In genomic region chr17:81739593-81739992, GRCh38 we compare ENCODE assay signal across 4 cellular contexts. TPM values are rescaled to one million over a fixed set of nuclear protein-coding genes. Genes with fewer than 3 reads are reported as not detected.
DNase-seq lines count a peak whose midpoint lies in the region; ATAC-seq, FAIRE-seq and TF ChIP-seq lines count a peak whose summit lies in the region.
"Not testable (repeated sequence)": the region's sequence is repeated elsewhere in the genome, so short reads cannot be mapped to it uniquely, and the experiment has no call there.

No MANE protein-coding gene starts in this region.

- not testable (repeated sequence) for DNase-seq in RWPE1 (ENCODE audit: low spot score); K562 (ENCODE audit: extremely low read depth in 1 of 4, low spot score in 3 of 4); mesothelial cell of epicardium (ENCODE audit: low spot score in 2 of 2, unreplicated experiment in 2 of 2); neural progenitor cell (ENCODE audit: low spot score)

- H3K36me3 Mint-ChIP-seq in mesothelial cell of epicardium, neural progenitor cell: not testable (repeated sequence)

- H3K36me3 ChIP-seq in K562 (ENCODE audit: control insufficient read depth, insufficient read depth, low read length); neural progenitor cell: not testable (repeated sequence)

- not testable (repeated sequence) for FAIRE-seq in K562 (lab: Jason Lieb, UNC)

- peak overlapping the region; percentile 46 for H3K27ac ChIP-seq in RWPE1
- not testable (repeated sequence) for H3K27ac ChIP-seq in K562 (ENCODE audit: extremely low read depth, low read depth, low read length); neural progenitor cell

- H2AFZ ChIP-seq in K562 (ENCODE audit: low read depth, low read length); neural progenitor cell (replicated peaks): not testable (repeated sequence)

- 25% methylated on average over 8 of the region's 8 CpGs for WGBS in K562 (ENCODE audit: insufficient coverage, low coverage, missing lambda C conversion rate)

- not testable (repeated sequence) for H3K9me1 ChIP-seq in K562 (ENCODE audit: control insufficient read depth, insufficient read depth, low read length)

- H3K27ac Mint-ChIP-seq in mesothelial cell of epicardium (peak overlapping the region; percentile 43), neural progenitor cell (peak overlapping the region; percentile 17)

- not testable (repeated sequence) for ATAC-seq in K562

- peaks cover 25 to 52% of the 10 kb centered on the region in 2 experiments for H3K4me1 ChIP-seq in K562 (replicated peaks in 1 of 2; ENCODE audit: control insufficient read depth in 2 of 2, insufficient read depth in 2 of 2, low read length in 2 of 2)
- H3K4me1 ChIP-seq in neural progenitor cell = not testable (repeated sequence)

- TF ChIP-seq EP300 in K562 (IDR thresholded peaks at IDR 0.05; ENCODE audit: low read length) = not testable (repeated sequence)

- in situ Hi-C loops in K562 (cut with MboI) = loop anchor here (5.0 kb wide), 1 partner anchor 68 kb away; no protein-coding TSS in a partner anchor

- not testable (repeated sequence) for H3K4me1 Mint-ChIP-seq in mesothelial cell of epicardium, neural progenitor cell

- CTCF ChIA-PET in RWPE1 (lab: Yijun Ruan, JAX); K562 (lab: Yijun Ruan, JAX; ENCODE audit: low intra/inter-chr PET ratio): not testable (repeated sequence)

- not testable (repeated sequence) for H4K20me1 ChIP-seq in K562 (replicated peaks; ENCODE audit: control insufficient read depth, insufficient read depth, low read length); neural progenitor cell (ENCODE audit: low read depth)

- not testable (repeated sequence) for H3K9me3 Mint-ChIP-seq in mesothelial cell of epicardium, neural progenitor cell

- not testable (repeated sequence) for H3K27me3 ChIP-seq in K562 (ENCODE audit: control insufficient read depth in 2 of 2, insufficient read depth in 2 of 2, low read length in 2 of 2); neural progenitor cell

- not testable (repeated sequence) for H3K9ac ChIP-seq in K562 (ENCODE audit: insufficient read depth in 1 of 2, low read depth in 2 of 2, low read length in 2 of 2); neural progenitor cell

- not testable (repeated sequence) for H3K79me2 ChIP-seq in K562 (ENCODE audit: control insufficient read depth, insufficient read depth, low read length); neural progenitor cell (ENCODE audit: low read depth)

- POLR2A ChIA-PET in RWPE1 (lab: Yijun Ruan, JAX; ENCODE audit: low non-redundant PET) = not testable (repeated sequence)
- POLR2A ChIA-PET in K562 (lab: Yijun Ruan, JAX) = interaction anchor here (0.7 to 1.1 kb wide), 3 partner anchors 14 to 21 kb away, joined by 3 to 4 read pairs (median 3); no protein-coding TSS in a partner anchor

- not testable (repeated sequence) for H3K4me3 Mint-ChIP-seq in mesothelial cell of epicardium, neural progenitor cell

- H3K4me3 ChIP-seq in K562, neural progenitor cell: not testable (repeated sequence)

- H3F3A ChIP-seq in neural progenitor cell (ENCODE audit: low read depth) = not testable (repeated sequence)

- H3K9me3 ChIP-seq in K562 (replicated peaks; ENCODE audit: control insufficient read depth, insufficient read depth, low read depth, low read length); neural progenitor cell (ENCODE audit: low read depth): not testable (repeated sequence)

- not testable (repeated sequence) for BruUV-seq in K562 (replicated peaks; lab: Mats Ljungman, UMichigan)

- H3K27me3 Mint-ChIP-seq in mesothelial cell of epicardium (ENCODE audit: low read depth) (peaks cover 11% of the 10 kb centered on the region), neural progenitor cell (ENCODE audit: insufficient read depth, low read depth) (peaks cover 11% of the 10 kb centered on the region)

- intact Hi-C loops in K562 (cut with micrococcal nuclease) = not testable (repeated sequence)

- TF ChIP-seq CTCF in RWPE1 (conservative IDR thresholded peaks at IDR 0.05; ENCODE audit: low read depth); K562 (IDR thresholded peaks at IDR 0.05 in 2 of 3, conservative IDR thresholded peaks at IDR 0.05 in 1 of 3; ENCODE audit: insufficient read depth in 2 of 3, low read depth in 1 of 3, low read length in 3 of 3); mesothelial cell of epicardium (IDR thresholded peaks at IDR 0.05; ENCODE audit: unreplicated experiment); neural progenitor cell (IDR thresholded peaks at IDR 0.05): not testable (repeated sequence)

- not testable (repeated sequence) for H3K4me2 ChIP-seq in K562 (ENCODE audit: insufficient read depth, low read length); neural progenitor cell

- not testable (repeated sequence) for TF ChIP-seq POLR2A in K562 (conservative IDR thresholded peaks at IDR 0.05)

- not testable (repeated sequence) for TF ChIP-seq RAD21 in K562 (CRISPR knock-in tag; conservative IDR thresholded peaks at IDR 0.05 in 1 of 2, IDR thresholded peaks at IDR 0.05 in 1 of 2)

RNA-seq across cellular contexts. Expression of gene SLC25A10, which starts 27.5 kb away (rescaled TPM):
- total RNA-seq in K562 (2011; cell fraction: chromatin; rRNA removed; ENCODE audit: low replicate concordance) = 20.2 and 85.2 TPM in 2 replicates
- total RNA-seq in K562 (2011; cell fraction: nucleolus; rRNA removed) = 76.7 and 104 TPM in 2 replicates
- total RNA-seq in K562 (2011; cell fraction: nucleoplasm; rRNA removed) = 36.2 and 36.3 TPM in 2 replicates
- 77.1 and 107 TPM in 2 replicates for total RNA-seq in K562 (2014; rRNA removed)
- 8.5 and 15.4 TPM in 2 replicates for total RNA-seq in K562 (2014; rRNA removed; fragmentation: Illumina TruSeq; extraction: Trizol)
- total RNA-seq in K562 (2015; rRNA removed; fragmentation: Illumina TruSeq; extraction: Trizol) = 36.2 and 39.1 TPM in 2 replicates
- total RNA-seq in K562 (2021) = 85.6 and 86.9 TPM in 2 replicates
- 26.3 and 34.3 TPM in 2 replicates for polyA plus RNA-seq in K562 (2011; rRNA removed)
- polyA plus RNA-seq in K562 (2011; cell fraction: cytosol; rRNA removed) = 46.6 and 127 TPM in 2 replicates
- polyA plus RNA-seq in K562 (2011; cell fraction: nucleus; rRNA removed) = 60.6 and 93.2 TPM in 2 replicates
- polyA plus RNA-seq in K562 (2012) = 35.9 and 54.4 TPM in 2 replicates
- 34.3 and 70.2 TPM in 2 replicates for polyA plus RNA-seq in K562 (2014; fragmentation: Illumina TruSeq; extraction: Trizol)
- 1 to 10 TPM in 1 of 2 experiments, under 1 TPM in 1; 0.10 to 1.5 TPM for polyA plus RNA-seq in K562 (2014; fragmentation: Nextera tagmentation; extraction: Ambion mirVana)
- 68.4 and 70.6 TPM in 2 replicates for polyA plus RNA-seq in K562 (2014; rRNA removed)
- polyA minus RNA-seq in K562 (2011; rRNA and poly(A)+ RNA removed) = 7.7 and 13.8 TPM in 2 replicates
- polyA minus RNA-seq in K562 (2011; cell fraction: cytosol; rRNA and poly(A)+ RNA removed) = 31.8 and 35.5 TPM in 2 replicates
- polyA minus RNA-seq in K562 (2011; cell fraction: nucleus; rRNA and poly(A)+ RNA removed) = 20.9 and 21.4 TPM in 2 replicates
- 13.2 to 15.7 TPM (median 15.2 TPM) in 3 replicates for total RNA-seq in mesothelial cell of epicardium
- 9.1 and 29.3 TPM in 2 replicates for total RNA-seq in neural progenitor cell (ENCODE audit: low replicate concordance)

RNA-seq across cellular contexts. Expression of gene MRPL12, which starts 36.4 kb away (rescaled TPM):
- total RNA-seq in K562 (2011; cell fraction: chromatin; rRNA removed; ENCODE audit: low replicate concordance) = 14.2 and 50.8 TPM in 2 replicates
- 61.9 and 77.4 TPM in 2 replicates for total RNA-seq in K562 (2011; cell fraction: nucleolus; rRNA removed)
- total RNA-seq in K562 (2011; cell fraction: nucleoplasm; rRNA removed) = 32.4 and 38.0 TPM in 2 replicates
- total RNA-seq in K562 (2014; rRNA removed) (182 and 276 TPM in 2 replicates), K562 (2014; rRNA removed; fragmentation: Illumina TruSeq; extraction: Trizol) (31.8 and 40.0 TPM in 2 replicates), K562 (2015; rRNA removed; fragmentation: Illumina TruSeq; extraction: Trizol) (57.9 and 60.8 TPM in 2 replicates), K562 (2021) (231 and 251 TPM in 2 replicates), mesothelial cell of epicardium (53.9 to 56.7 TPM (median 54.1 TPM) in 3 replicates), neural progenitor cell (ENCODE audit: low replicate concordance) (13.2 and 30.9 TPM in 2 replicates)
- polyA plus RNA-seq in K562 (2011; rRNA removed) (101 and 110 TPM in 2 replicates), K562 (2014; fragmentation: Illumina TruSeq; extraction: Trizol) (100 and 128 TPM in 2 replicates), K562 (2014; fragmentation: Nextera tagmentation; extraction: Ambion mirVana) (1 to 10 TPM in 1 of 2 experiments, under 1 TPM in 1; 0.94 to 2.7 TPM), K562 (2014; rRNA removed) (338 and 351 TPM in 2 replicates)
- 124 and 353 TPM in 2 replicates for polyA plus RNA-seq in K562 (2011; cell fraction: cytosol; rRNA removed)
- polyA plus RNA-seq in K562 (2011; cell fraction: nucleus; rRNA removed) = 53.5 and 78.2 TPM in 2 replicates
- 145 TPM in 2 replicates for polyA plus RNA-seq in K562 (2012)
- 36.5 and 49.2 TPM in 2 replicates for polyA minus RNA-seq in K562 (2011; rRNA and poly(A)+ RNA removed)
- 52.2 and 58.3 TPM in 2 replicates for polyA minus RNA-seq in K562 (2011; cell fraction: cytosol; rRNA and poly(A)+ RNA removed)
- polyA minus RNA-seq in K562 (2011; cell fraction: nucleus; rRNA and poly(A)+ RNA removed) = 15.9 and 32.2 TPM in 2 replicates

RNA-seq across cellular contexts. Expression of gene HGS, which starts 55.8 kb away (rescaled TPM):
- 345 and 984 TPM in 2 replicates for total RNA-seq in K562 (2011; cell fraction: chromatin; rRNA removed; ENCODE audit: low replicate concordance)
- 485 and 495 TPM in 2 replicates for total RNA-seq in K562 (2011; cell fraction: nucleolus; rRNA removed)
- 301 and 334 TPM in 2 replicates for total RNA-seq in K562 (2011; cell fraction: nucleoplasm; rRNA removed)
- total RNA-seq in K562 (2014; rRNA removed) (96.7 and 99.7 TPM in 2 replicates), K562 (2014; rRNA removed; fragmentation: Illumina TruSeq; extraction: Trizol) (55.5 and 77.1 TPM in 2 replicates), K562 (2015; rRNA removed; fragmentation: Illumina TruSeq; extraction: Trizol) (61.4 and 66.3 TPM in 2 replicates), K562 (2021) (132 and 161 TPM in 2 replicates), mesothelial cell of epicardium (114 to 122 TPM (median 119 TPM) in 3 replicates), neural progenitor cell (ENCODE audit: low replicate concordance) (46.2 and 79.3 TPM in 2 replicates)
- polyA plus RNA-seq in K562 (2011; rRNA removed) (60.7 and 127 TPM in 2 replicates), K562 (2014; fragmentation: Illumina TruSeq; extraction: Trizol) (126 and 128 TPM in 2 replicates), K562 (2014; fragmentation: Nextera tagmentation; extraction: Ambion mirVana) (1 to 10 TPM; 3.9 to 9.4 TPM), K562 (2014; rRNA removed) (141 and 176 TPM in 2 replicates)
- polyA plus RNA-seq in K562 (2011; cell fraction: cytosol; rRNA removed) = 55.5 and 141 TPM in 2 replicates
- 547 and 894 TPM in 2 replicates for polyA plus RNA-seq in K562 (2011; cell fraction: nucleus; rRNA removed)
- polyA plus RNA-seq in K562 (2012) = 81.3 and 125 TPM in 2 replicates
- 76.0 and 85.7 TPM in 2 replicates for polyA minus RNA-seq in K562 (2011; rRNA and poly(A)+ RNA removed)
- polyA minus RNA-seq in K562 (2011; cell fraction: cytosol; rRNA and poly(A)+ RNA removed) = 50.3 and 53.4 TPM in 2 replicates
- 113 and 138 TPM in 2 replicates for polyA minus RNA-seq in K562 (2011; cell fraction: nucleus; rRNA and poly(A)+ RNA removed)

RNA-seq across cellular contexts. Expression of gene ARL16, which starts 56.0 kb away (rescaled TPM):
- total RNA-seq in K562 (2011; cell fraction: chromatin; rRNA removed; ENCODE audit: low replicate concordance) = 40.1 and 78.0 TPM in 2 replicates
- total RNA-seq in K562 (2011; cell fraction: nucleolus; rRNA removed) = 48.6 and 55.2 TPM in 2 replicates
- total RNA-seq in K562 (2011; cell fraction: nucleoplasm; rRNA removed) = 38.9 and 42.4 TPM in 2 replicates
- total RNA-seq in K562 (2014; rRNA removed) = 25.2 and 46.0 TPM in 2 replicates
- total RNA-seq in K562 (2014; rRNA removed; fragmentation: Illumina TruSeq; extraction: Trizol) = 18.8 and 21.6 TPM in 2 replicates
- 19.7 and 21.3 TPM in 2 replicates for total RNA-seq in K562 (2015; rRNA removed; fragmentation: Illumina TruSeq; extraction: Trizol)
- total RNA-seq in K562 (2021) = 18.3 and 22.6 TPM in 2 replicates
- polyA plus RNA-seq in K562 (2011; rRNA removed) = 29.8 and 30.6 TPM in 2 replicates
- 36.0 and 45.9 TPM in 2 replicates for polyA plus RNA-seq in K562 (2011; cell fraction: cytosol; rRNA removed)
- polyA plus RNA-seq in K562 (2011; cell fraction: nucleus; rRNA removed) = 16.8 and 22.9 TPM in 2 replicates
- 26.1 and 26.2 TPM in 2 replicates for polyA plus RNA-seq in K562 (2012)
- 25.6 and 32.4 TPM in 2 replicates for polyA plus RNA-seq in K562 (2014; fragmentation: Illumina TruSeq; extraction: Trizol)
- polyA plus RNA-seq in K562 (2014; fragmentation: Nextera tagmentation; extraction: Ambion mirVana) = 10 to 100 TPM in 1 of 2 experiments, 1 to 10 TPM in 1; 5.4 to 10.4 TPM
- 32.4 and 34.7 TPM in 2 replicates for polyA plus RNA-seq in K562 (2014; rRNA removed)
- 11.5 and 12.4 TPM in 2 replicates for polyA minus RNA-seq in K562 (2011; rRNA and poly(A)+ RNA removed)
- 5.8 and 6.2 TPM in 2 replicates for polyA minus RNA-seq in K562 (2011; cell fraction: cytosol; rRNA and poly(A)+ RNA removed)
- polyA minus RNA-seq in K562 (2011; cell fraction: nucleus; rRNA and poly(A)+ RNA removed) = 7.3 and 11.8 TPM in 2 replicates
- 42.8 to 44.7 TPM (median 44.5 TPM) in 3 replicates for total RNA-seq in mesothelial cell of epicardium
- total RNA-seq in neural progenitor cell (ENCODE audit: low replicate concordance) = 31.2 and 40.3 TPM in 2 replicates
